12 cellular contexts compared by ENCODE assay signal in genomic region chr9:36401897-36402480, GRCh38. TPM values are rescaled to one million over a fixed set of nuclear protein-coding genes. Genes with fewer than 3 reads are reported as not detected.
DNase-seq lines count a peak whose midpoint lies in the region; ATAC-seq and TF ChIP-seq lines count a peak whose summit lies in the region.
"Had no signal": no experiment of that assay in that cellular context is flagged by ENCODE, and none has a peak within 500 bp of the region (broad histone marks: within the 10 kb centered on the region; RNA-seq: fewer than 3 reads in every experiment).

No MANE protein-coding gene starts in this region.

- H3K27ac ChIP-seq in BLaER1 = 0 out of 2 replicates have a peak overlapping the region, but pooled peaks have one; percentile 28
- H3K27ac ChIP-seq in Karpas-422 (ENCODE audit: low read length) = peak overlapping the region; percentile 54
- H3K27ac ChIP-seq: SJSA1 had no signal

- H3K4me2 ChIP-seq in BLaER1 (peak overlapping the region; percentile 83), Karpas-422 (ENCODE audit: low read depth, low read length, poor library complexity, severe bottlenecking) (peak overlapping the region; percentile 99)

- POLR2A ChIA-PET in MCF 10A (lab: Yijun Ruan, JAX) = interaction anchor here (0.7 to 3.0 kb wide), 6 partner anchors 9 to 176 kb away, joined by 3 to 8 read pairs (median 3); no protein-coding TSS in a partner anchor

- no peak for TF ChIP-seq CTCF in MCF 10A (IDR thresholded peaks at IDR 0.05; ENCODE audit: unreplicated experiment)

- H3K27ac Mint-ChIP-seq in MCF 10A (ENCODE audit: low read depth, unreplicated experiment) (peak overlapping the region; percentile 84), naive B cell (peak overlapping the region; percentile 6 to 97 (median 94))

- no peak for ATAC-seq in naive B cell (ENCODE audit: low read depth in 2 of 2)
- ATAC-seq in GM21619 (IDR thresholded peaks at IDR 0.05; ENCODE audit: unreplicated experiment) = no peak

- CTCF ChIA-PET in MCF 10A (lab: Yijun Ruan, JAX) = interaction anchor here (0.5 to 9.1 kb wide), 7 partner anchors 11 to 520 kb away, joined by 3 to 253 read pairs (median 3); no protein-coding TSS in a partner anchor

- H3K9ac ChIP-seq in BLaER1 (peak overlapping the region; percentile 94), Karpas-422 (ENCODE audit: low read length) (peak overlapping the region; percentile 87)

- H3K4me1 Mint-ChIP-seq in MCF 10A (ENCODE audit: insufficient read depth, unreplicated experiment) (peaks cover 23% of the 10 kb centered on the region), naive B cell (peaks cover 12 to 26% (median 24%) of the 10 kb centered on the region in 3 donors)

- peaks cover 88% of the 10 kb centered on the region for H3K79me2 ChIP-seq in Karpas-422 (ENCODE audit: low read length)

- no peak overlapping the region for H2AFZ ChIP-seq in Karpas-422 (ENCODE audit: low read length)

- DNase-seq in Karpas-422 (no peak), MCF 10A (ENCODE audit: unreplicated experiment) (no peak), naive B cell (no peak), T1000 (lab: John Stamatoyannopoulos, UW) (no peak), anterior cingulate cortex (lab: John Stamatoyannopoulos, UW) (no peak), NCI-H2029 treated with DMSO at 0.1 percent for 48 hours (lab: John Stamatoyannopoulos, UW) (no peak)
- DNase-seq: NCI-H1694 treated with DMSO at 0.1 percent for 48 hours; stimulated activated CD4-positive, alpha-beta T cell treated with anti-CD3 and anti-CD28 coated beads, Interleukin-1b, Interleukin-23, amount 100 ng/mL, for 48 hours; tibial artery had no signal

- H3K36me3 ChIP-seq in BLaER1 = 0 out of 2 replicates have a peak, but pooled peaks cover 6% of the 10 kb centered on the region
- peaks cover 9% of the 10 kb centered on the region; the same call in 1 of the 2 replicates for H3K36me3 ChIP-seq in Karpas-422 (ENCODE audit: insufficient read depth, low read length)
- H3K36me3 ChIP-seq: tibial artery had no signal

- peak overlapping the region; percentile 78 for H3K4me3 Mint-ChIP-seq in MCF 10A (ENCODE audit: unreplicated experiment)
- H3K4me3 Mint-ChIP-seq in naive B cell = peak overlapping the region in 6 of 8 donors; percentile 42 to 96 (median 86)

- no peak overlapping the region for H3K4me3 ChIP-seq in BLaER1
- H3K4me3 ChIP-seq in Karpas-422 (ENCODE audit: low read length) = peak overlapping the region; percentile 77

- H3K9me2 ChIP-seq in Karpas-422 (replicated peaks; ENCODE audit: insufficient read depth, low read length) = no peaks in the 10 kb centered on the region

- H3K9me3 Mint-ChIP-seq in MCF 10A (ENCODE audit: unreplicated experiment) (no peaks in the 10 kb centered on the region), naive B cell (no peaks in the 10 kb centered on the region)

- H4K20me1 ChIP-seq in BLaER1 (peaks cover 48% of the 10 kb centered on the region), Karpas-422 (ENCODE audit: insufficient read depth, low read depth, low read length) (peaks cover 5% of the 10 kb centered on the region)

- BruUV-seq in MCF 10A (replicated peaks; lab: Mats Ljungman, UMichigan) = no TSS peak

- H3K4me1 ChIP-seq in BLaER1 (peaks cover 36% of the 10 kb centered on the region), Karpas-422 (ENCODE audit: low read length) (peaks cover 28% of the 10 kb centered on the region)

- H3K36me3 Mint-ChIP-seq in MCF 10A (ENCODE audit: insufficient read depth, unreplicated experiment) = peaks cover 9% of the 10 kb centered on the region
- no peaks in the 10 kb centered on the region for H3K36me3 Mint-ChIP-seq in naive B cell

- H3K27me3 Mint-ChIP-seq in MCF 10A (ENCODE audit: insufficient read depth, unreplicated experiment) = no peaks in the 10 kb centered on the region
- no peaks in the 10 kb centered on the region for H3K27me3 Mint-ChIP-seq in naive B cell

- intact Hi-C loops in MCF 10A (cut with micrococcal nuclease) = loop anchor here (2.0 kb wide), 1 partner anchor 153 kb away; no protein-coding TSS in a partner anchor

- H3K9me3 ChIP-seq in BLaER1 (no peaks in the 10 kb centered on the region), Karpas-422 (ENCODE audit: low read length) (no peaks in the 10 kb centered on the region)
- H3K9me3 ChIP-seq: SJSA1, tibial artery had no signal

- H3K27me3 ChIP-seq in BLaER1 (no peaks in the 10 kb centered on the region), Karpas-422 (ENCODE audit: low read length) (no peaks in the 10 kb centered on the region)
- H3K27me3 ChIP-seq: SJSA1, tibial artery had no signal

RNA-seq across cellular contexts. Expression of gene RNF38, which starts 1.9 kb away (rescaled TPM):
- 18.9 and 55.1 TPM in 2 replicates for total RNA-seq in Karpas-422 (2014; rRNA removed; shearing (Covaris generic); ENCODE audit: low replicate concordance)
- total RNA-seq in MCF 10A (2022) = 17.8 and 18.6 TPM in 2 replicates
- 10 to 100 TPM; 21.8 to 30.7 (median 24.1) TPM for polyA plus RNA-seq in naive B cell (ENCODE audit: low read depth in 6 of 6)
